8 cellular contexts compared by ENCODE assay signal in the genomic region with DNA sequence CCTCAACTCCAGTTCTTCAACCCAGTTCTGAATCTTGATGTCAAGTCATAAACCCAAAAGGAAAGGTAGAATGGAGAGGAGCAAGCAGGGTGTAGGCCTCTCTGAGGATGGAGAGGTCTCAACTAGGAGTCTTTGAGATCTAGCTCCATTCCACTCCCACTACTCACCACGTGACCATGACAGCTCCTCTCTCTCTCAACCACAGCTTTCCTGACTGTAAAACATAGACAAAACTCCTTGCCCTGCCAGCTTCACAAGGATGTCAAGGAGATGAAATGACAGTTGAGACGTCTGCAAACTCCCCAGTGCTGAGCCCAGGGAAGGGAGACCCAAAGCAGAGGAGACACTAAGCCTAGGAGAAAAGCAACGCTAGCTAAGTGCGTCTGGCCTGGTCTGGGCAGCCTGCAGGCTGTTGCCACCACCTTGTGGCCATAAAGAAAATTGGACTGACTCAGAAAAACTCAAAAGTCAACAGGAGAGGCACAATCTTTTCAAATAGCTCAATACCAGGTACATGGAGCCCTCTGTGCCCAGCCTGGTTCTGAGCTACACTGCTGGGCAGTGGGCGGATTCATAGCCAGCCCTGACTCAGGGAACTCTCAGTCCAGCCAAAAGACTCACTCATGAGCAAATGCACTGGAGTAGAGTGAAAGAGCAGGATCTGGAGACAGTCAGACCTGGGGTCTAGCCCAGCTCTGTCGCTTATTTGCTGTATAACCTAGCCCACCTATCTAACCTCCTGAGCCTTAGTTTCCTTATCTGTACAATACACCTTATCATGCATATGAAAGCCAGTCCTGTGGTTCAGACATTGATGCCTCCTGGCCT. TPM values are rescaled to one million over a fixed set of nuclear protein-coding genes. Genes with fewer than 3 reads are reported as not detected.
A peak's percentile ranks its signal among the peaks of the same experiment; 100 is the strongest.
DNase-seq lines count a peak whose midpoint lies in the region; ATAC-seq and TF ChIP-seq lines count a peak whose summit lies in the region.

No MANE protein-coding gene starts in this region.

- peak in 2 of 4 donors; percentile 16 to 31 for ATAC-seq in heart left ventricle
- no peak for ATAC-seq in HG03196 (IDR thresholded peaks at IDR 0.05; ENCODE audit: unreplicated experiment)
- ATAC-seq in GM18868 (IDR thresholded peaks at IDR 0.05; ENCODE audit: unreplicated experiment), result no peak

- intact Hi-C loops in heart left ventricle (cut with DNase I), result loop anchor here in 5 of 10 donors (5.0 to 10.0 kb wide), 5 partner anchors 139 to 456 kb away; a partner anchor contains a TSS

- peaks cover 0 to 39% (median 30%) of the 10 kb centered on the region in 9 donors for H3K36me3 ChIP-seq in heart left ventricle

- H3K4me1 Mint-ChIP-seq in activated naive CD8-positive, alpha-beta T cell treated with anti-CD3 and anti-CD28 coated beads for 36 hours, result peaks cover 25% of the 10 kb centered on the region

- H3K27ac Mint-ChIP-seq in activated naive CD8-positive, alpha-beta T cell treated with anti-CD3 and anti-CD28 coated beads for 36 hours, result no peak overlapping the region

- TF ChIP-seq POLR2A in heart left ventricle (IDR thresholded peaks at IDR 0.05), result no peak

- H3K9me3 Mint-ChIP-seq in activated naive CD8-positive, alpha-beta T cell treated with anti-CD3 and anti-CD28 coated beads for 36 hours, result no peaks in the 10 kb centered on the region

- H3K27ac ChIP-seq in heart left ventricle, result no peak overlapping the region

- H3K4me1 ChIP-seq in heart left ventricle, result peaks cover 0 to 40% (median 14%) of the 10 kb centered on the region in 12 donors

- no peak overlapping the region for H3K4me3 Mint-ChIP-seq in activated naive CD8-positive, alpha-beta T cell treated with anti-CD3 and anti-CD28 coated beads for 36 hours

- peak; percentile 72 for TF ChIP-seq CTCF in HFF-Myc (IDR thresholded peaks at IDR 0.05; ENCODE audit: low read depth, low read length, missing control alignments)
- peak; percentile 61 to 81 (median 72) for TF ChIP-seq CTCF in heart left ventricle (IDR thresholded peaks at IDR 0.05)

- H3K27me3 Mint-ChIP-seq in activated naive CD8-positive, alpha-beta T cell treated with anti-CD3 and anti-CD28 coated beads for 36 hours, result no peaks in the 10 kb centered on the region

- H3K4me3 ChIP-seq in HFF-Myc (replicated peaks; ENCODE audit: low read depth, low read length) (no peak overlapping the region), heart left ventricle (no peak overlapping the region)

- H3K9me3 ChIP-seq in heart left ventricle, result no peaks in the 10 kb centered on the region

- H3K36me3 Mint-ChIP-seq in activated naive CD8-positive, alpha-beta T cell treated with anti-CD3 and anti-CD28 coated beads for 36 hours, result peaks cover 3% of the 10 kb centered on the region

- no peaks in the 10 kb centered on the region for H3K27me3 ChIP-seq in heart left ventricle

- peak; percentile 21 for DNase-seq in Caki2 (ENCODE audit: low read depth)
- DNase-seq in HFF-Myc (ENCODE audit: extremely low read depth, low read depth), result no peak
- peak; percentile 93 for DNase-seq in OCI-M1 (lab: John Stamatoyannopoulos, UW)
- peak; percentile 23 for DNase-seq in activated naive CD8-positive, alpha-beta T cell treated with anti-CD3 and anti-CD28 coated beads for 36 hours
- peak in 3 of 5 donors; percentile 44 to 49 (median 46) for DNase-seq in heart left ventricle
- DNase-seq in putamen (ENCODE audit: low spot score), result peak; percentile 59

- in situ Hi-C loops in Caki2 (cut with HindIII; ENCODE audit: low pct_unique_long_range_greater_than_20kb, low sequenced_read_pairs), result no loop called here

- 48 to 50% (median 49%) methylated on average over 6 of the region's 6 CpGs for WGBS in heart left ventricle, 4 donors

RNA-seq across cellular contexts. Expression of a gene that starts 3.4 kb away (rescaled TPM):
- 15.2 and 16.7 TPM in 2 replicates for total RNA-seq in Caki2 (2014; rRNA removed; shearing (Covaris generic); ENCODE audit: low replicate concordance)
- 10 to 100 TPM; 37.8 to 39.2 TPM for total RNA-seq in activated naive CD8-positive, alpha-beta T cell treated with anti-CD3 and anti-CD28 coated beads for 36 hours
- total RNA-seq in heart left ventricle, result 10 to 100 TPM; 16.7 to 28.4 (median 19.4) TPM
- 10 to 100 TPM; 12.4 to 15.7 TPM for polyA plus RNA-seq in heart left ventricle
